In the genomic region with DNA sequence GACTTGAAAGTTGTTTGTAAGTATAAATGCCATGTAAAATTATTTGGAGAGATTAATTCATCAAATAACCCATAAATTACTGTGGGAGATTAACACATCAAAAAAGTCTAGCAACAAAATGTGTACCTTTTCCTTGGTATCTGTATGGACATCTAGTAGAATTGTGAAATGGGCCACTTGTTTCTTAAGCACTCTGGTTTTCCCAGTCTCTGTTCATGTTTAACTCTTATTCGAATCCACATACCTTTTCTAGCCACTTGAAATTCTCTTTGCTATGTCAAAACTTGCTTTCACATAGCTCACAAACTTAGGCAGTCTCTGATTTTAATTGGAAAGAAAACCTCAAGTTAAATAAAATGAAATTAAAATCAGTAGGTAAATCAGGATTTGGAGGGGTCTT, we compare ENCODE assay signal across 5 cellular contexts.
"Had no signal": no experiment of that assay in that cellular context is flagged by ENCODE, and none has a peak within 500 bp of the region (broad histone marks: within the 10 kb centered on the region; RNA-seq: fewer than 3 reads in every experiment).

No MANE protein-coding gene starts in this region.

- H3K4me1 Mint-ChIP-seq: IgD-negative memory B cell had no signal

- H3K4me3 ChIP-seq: K562 had no signal

- ATAC-seq: HepG2, K562 had no signal

- DNase-seq: IMR-90 had no signal

- H3K27ac ChIP-seq: HL-60 had no signal

- H3K27ac Mint-ChIP-seq: IgD-negative memory B cell had no signal

- H3K27me3 Mint-ChIP-seq: IgD-negative memory B cell had no signal

- H3K36me3 Mint-ChIP-seq: IgD-negative memory B cell had no signal

- H3K4me3 Mint-ChIP-seq: IgD-negative memory B cell had no signal
